8 cellular contexts compared by ENCODE assay signal in the genomic region with DNA sequence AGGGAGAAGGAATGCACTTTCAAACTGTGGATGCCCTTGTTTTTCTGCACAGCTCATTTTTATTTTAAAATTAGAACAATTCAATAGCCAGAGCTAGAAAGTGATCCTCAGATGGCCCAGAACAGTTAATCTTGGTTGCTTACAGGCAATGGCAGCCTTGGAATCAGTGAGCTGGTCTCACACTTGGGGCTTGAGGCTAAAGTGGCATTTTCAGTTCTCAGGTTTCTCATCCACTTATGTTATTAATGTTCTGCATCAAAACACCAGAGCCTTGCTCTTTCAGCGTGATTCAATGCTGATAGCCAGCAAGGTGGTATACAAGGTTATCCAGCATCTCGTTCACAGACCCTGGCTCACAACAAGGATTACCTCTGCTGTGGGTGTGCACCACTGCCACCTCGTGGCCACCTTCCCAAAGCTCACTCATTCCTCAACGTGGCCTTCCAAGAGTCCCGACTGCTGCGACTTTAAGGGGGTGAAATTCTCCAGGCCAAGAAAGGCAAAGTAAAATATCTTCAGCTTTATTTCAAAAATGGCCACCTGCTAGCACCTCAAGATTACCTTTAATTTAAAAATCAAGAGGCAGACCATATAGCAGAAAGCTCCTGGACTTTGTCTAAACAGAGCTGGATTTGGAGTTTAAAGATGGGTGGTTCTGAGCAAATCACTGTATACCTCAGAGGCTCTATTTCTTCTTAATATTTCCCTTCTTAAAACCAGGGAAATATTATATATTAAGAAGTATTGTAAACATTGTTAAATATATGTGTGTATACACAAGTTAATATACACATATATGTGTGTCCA. TPM values are rescaled to one million over a fixed set of nuclear protein-coding genes. Genes with fewer than 3 reads are reported as not detected.
DNase-seq lines count a peak whose midpoint lies in the region; ATAC-seq, FAIRE-seq and TF ChIP-seq lines count a peak whose summit lies in the region.

No MANE protein-coding gene starts in this region.

- no peak overlapping the region for H3K9ac ChIP-seq in astrocyte (ENCODE audit: low read length)

- no peaks in the 10 kb centered on the region for H3K79me2 ChIP-seq in astrocyte (ENCODE audit: insufficient read depth, low read length)

- no peak overlapping the region for H2AFZ ChIP-seq in astrocyte (ENCODE audit: low read depth, low read length)

- peak; percentile 98 for ATAC-seq in GM21360 (IDR thresholded peaks at IDR 0.05; ENCODE audit: unreplicated experiment)
- ATAC-seq in HG03521 (IDR thresholded peaks at IDR 0.05; ENCODE audit: unreplicated experiment): peak; percentile 92

- H3K36me3 ChIP-seq in astrocyte (ENCODE audit: insufficient read depth, low read length): no peaks in the 10 kb centered on the region
- no peaks in the 10 kb centered on the region for H3K36me3 ChIP-seq in iPS DF 6.9 (ENCODE audit: control insufficient read depth, insufficient read depth, low read length)

- H3K27me3 ChIP-seq in astrocyte (ENCODE audit: insufficient read depth, low read length) (no peaks in the 10 kb centered on the region), iPS DF 6.9 (ENCODE audit: control insufficient read depth, insufficient read depth, low read length) (no peaks in the 10 kb centered on the region)

- H3K27ac ChIP-seq in RWPE1 (no peak overlapping the region), astrocyte (ENCODE audit: low read depth, low read length) (no peak overlapping the region), iPS DF 6.9 (ENCODE audit: low read length) (no peak overlapping the region)

- H3K36me3 Mint-ChIP-seq in astrocyte (ENCODE audit: low read depth, unreplicated experiment): no peaks in the 10 kb centered on the region

- CTCF ChIA-PET in RWPE1 (lab: Yijun Ruan, JAX): interaction anchor here (0.5 to 1.2 kb wide), 3 partner anchors 44 to 921 kb away, joined by 3 read pairs; no protein-coding TSS in a partner anchor

- no peak overlapping the region for H3K27ac Mint-ChIP-seq in astrocyte (ENCODE audit: unreplicated experiment)

- H3K4me3 Mint-ChIP-seq in astrocyte (ENCODE audit: unreplicated experiment): no peak overlapping the region

- DNase-seq in ELR (ENCODE audit: low read depth) (peak; percentile 36), RWPE1 (ENCODE audit: low spot score) (peak; percentile 7), astrocyte (ENCODE audit: low read depth) (peak; percentile 6), iPS DF 6.9 (ENCODE audit: low read depth, low spot score) (peak; percentile 84), NOMO-1 treated with DMSO at 0.1 percent for 48 hours (lab: John Stamatoyannopoulos, UW; ENCODE audit: unreplicated experiment) (no peak)
- peak; percentile 16 for DNase-seq in stimulated activated CD4-positive, alpha-beta T cell treated with anti-CD3 and anti-CD28 coated beads, Interleukin-12 subunit alpha, Interleukin-12 subunit beta, amount 100 ng/mL, for 4 hours

- H3K4me1 ChIP-seq in astrocyte (ENCODE audit: insufficient read depth, low read length): no peaks in the 10 kb centered on the region
- H3K4me1 ChIP-seq in iPS DF 6.9 (ENCODE audit: control insufficient read depth, insufficient read depth, low read length): no peaks in the 10 kb centered on the region

- WGBS in iPS DF 6.9 (ENCODE audit: insufficient coverage, insufficient read length): no CpG with 5 or more reads among the region's 6 CpGs

- FAIRE-seq in astrocyte (lab: Jason Lieb, UNC): peak; percentile 47

- peaks cover 6% of the 10 kb centered on the region for H3K4me1 Mint-ChIP-seq in astrocyte (ENCODE audit: low read depth, unreplicated experiment)

- H3K4me3 ChIP-seq in astrocyte (ENCODE audit: insufficient read depth, low read depth, low read length) (no peak overlapping the region), iPS DF 6.9 (ENCODE audit: low read length) (no peak overlapping the region)

- no peaks in the 10 kb centered on the region for H4K20me1 ChIP-seq in astrocyte (ENCODE audit: insufficient read depth, low read length)

- TF ChIP-seq CTCF in RWPE1 (conservative IDR thresholded peaks at IDR 0.05; ENCODE audit: low read depth) (peak; percentile 45), astrocyte (IDR thresholded peaks at IDR 0.05; ENCODE audit: insufficient read depth, low read depth, low read length) (peak; percentile 84)

- H3K4me2 ChIP-seq in astrocyte (ENCODE audit: low read length): no peak overlapping the region

- H3K9me3 Mint-ChIP-seq in astrocyte (ENCODE audit: unreplicated experiment): peaks cover 8% of the 10 kb centered on the region

- no peaks in the 10 kb centered on the region for H3K9me3 ChIP-seq in astrocyte (ENCODE audit: insufficient read depth, low read depth, low read length)
- no peaks in the 10 kb centered on the region for H3K9me3 ChIP-seq in iPS DF 6.9 (ENCODE audit: control insufficient read depth, insufficient read depth, low read length)

- no peaks in the 10 kb centered on the region for H3K27me3 Mint-ChIP-seq in astrocyte (ENCODE audit: low read depth, unreplicated experiment)

- POLR2A ChIA-PET in RWPE1 (lab: Yijun Ruan, JAX; ENCODE audit: low non-redundant PET): no interaction called here

RNA-seq across cellular contexts. Expression of a gene that starts 34.2 kb away (rescaled TPM):
- total RNA-seq in astrocyte: not detected in 2 replicates
